Comparison of ENCODE assay signal across 22 cellular contexts in genomic region chr7:114450431-114450830, GRCh38. TPM values are rescaled to one million over a fixed set of nuclear protein-coding genes. Genes with fewer than 3 reads are reported as not detected.
"Had no signal": no experiment of that assay in that cellular context is flagged by ENCODE, and none has a peak within 500 bp of the region (broad histone marks: within the 10 kb centered on the region; RNA-seq: fewer than 3 reads in every experiment).

No MANE protein-coding gene starts in this region.

- H3K79me2 ChIP-seq: parathyroid adenoma had no signal

- ATAC-seq: mucosa of descending colon; natural killer cell treated with Interleukin-12 subunit alpha and Interleukin-12 subunit beta and Interleukin-15 and Interleukin-18, amount 100 ng/mL, for 72 hours; sciatic nerve; stimulated activated effector memory CD8-positive, alpha-beta T cell treated with anti-CD3 and anti-CD28 coated beads, Interleukin-12 subunit alpha, Interleukin-12 subunit beta, amount 100 ng/mL, for 72 hours had no signal

- H3K36me3 ChIP-seq: esophagus squamous epithelium, neural progenitor cell, right atrium auricular region, stomach, thyroid gland, vagina had no signal

- H3K4me3 ChIP-seq: coronary artery, esophagus squamous epithelium, lung, mucosa of descending colon, neural progenitor cell, right atrium auricular region, stomach, thyroid gland, vagina had no signal

- H3K4me1 Mint-ChIP-seq: memory B cell; naive B cell; stimulated activated effector memory CD8-positive, alpha-beta T cell treated with anti-CD3 and anti-CD28 coated beads, Interleukin-12 subunit alpha, Interleukin-12 subunit beta, amount 100 ng/mL, for 72 hours had no signal

- H3K4me2 ChIP-seq: neural progenitor cell had no signal

- H3K27me3 Mint-ChIP-seq: memory B cell; naive B cell; natural killer cell treated with Interleukin-12 subunit alpha and Interleukin-12 subunit beta and Interleukin-15 and Interleukin-18, amount 100 ng/mL, for 72 hours; progenitor cell of endocrine pancreas had no signal

- H3K27me3 ChIP-seq: esophagus squamous epithelium, neural progenitor cell, right atrium auricular region, stomach, thyroid gland, vagina had no signal

- H3K27ac Mint-ChIP-seq: memory B cell; naive B cell; natural killer cell treated with Interleukin-12 subunit alpha and Interleukin-12 subunit beta and Interleukin-15 and Interleukin-18, amount 100 ng/mL, for 72 hours; neural progenitor cell; progenitor cell of endocrine pancreas; stimulated activated effector memory CD8-positive, alpha-beta T cell treated with anti-CD3 and anti-CD28 coated beads, Interleukin-12 subunit alpha, Interleukin-12 subunit beta, amount 100 ng/mL, for 72 hours had no signal

- H3K4me1 ChIP-seq: esophagus squamous epithelium, neural progenitor cell, parathyroid adenoma, right atrium auricular region, stomach, thyroid gland, vagina had no signal

- H2AFZ ChIP-seq: neural progenitor cell, parathyroid adenoma had no signal

- DNase-seq: dermis blood vessel endothelial cell; effector memory CD4-positive, alpha-beta T cell; esophagus squamous epithelium; mucosa of descending colon; naive B cell; stimulated activated CD4-positive, alpha-beta T cell treated with anti-CD3 and anti-CD28 coated beads, Interleukin-2, amount 100 ng/mL, for 24 hours; stimulated activated CD4-positive, alpha-beta T cell treated with anti-CD3 and anti-CD28 coated beads, Interleukin-4, amount 100 ng/mL, for 24 hours; stimulated activated naive CD4-positive, alpha-beta T cell treated with Interleukin-2 at 50 U/mL for 16 hours; stomach; thyroid gland; trophoblast cell had no signal

- H3K9me3 ChIP-seq: esophagus squamous epithelium, mucosa of descending colon, right atrium auricular region, stomach, thyroid gland, vagina had no signal

- H3K36me3 Mint-ChIP-seq: memory B cell; naive B cell; natural killer cell treated with Interleukin-12 subunit alpha and Interleukin-12 subunit beta and Interleukin-15 and Interleukin-18, amount 100 ng/mL, for 72 hours; neural progenitor cell; stimulated activated effector memory CD8-positive, alpha-beta T cell treated with anti-CD3 and anti-CD28 coated beads, Interleukin-12 subunit alpha, Interleukin-12 subunit beta, amount 100 ng/mL, for 72 hours had no signal

- H3K9me3 Mint-ChIP-seq: stimulated activated effector memory CD8-positive, alpha-beta T cell treated with anti-CD3 and anti-CD28 coated beads, Interleukin-12 subunit alpha, Interleukin-12 subunit beta, amount 100 ng/mL, for 72 hours had no signal

- H3K27ac ChIP-seq: coronary artery, esophagus squamous epithelium, neural progenitor cell, parathyroid adenoma, right atrium auricular region, stomach, thyroid gland, vagina had no signal

- H3K4me3 Mint-ChIP-seq: memory B cell; naive B cell; natural killer cell treated with Interleukin-12 subunit alpha and Interleukin-12 subunit beta and Interleukin-15 and Interleukin-18, amount 100 ng/mL, for 72 hours; neural progenitor cell; stimulated activated effector memory CD8-positive, alpha-beta T cell treated with anti-CD3 and anti-CD28 coated beads, Interleukin-12 subunit alpha, Interleukin-12 subunit beta, amount 100 ng/mL, for 72 hours had no signal

RNA-seq across cellular contexts. Expression of gene FOXP2, which starts 35.8 kb away (rescaled TPM):
- total RNA-seq: natural killer cell treated with Interleukin-12 subunit alpha and Interleukin-12 subunit beta and Interleukin-15 and Interleukin-18, amount 100 ng/mL, for 72 hours had no signal
